Comparison of ENCODE assay signal across 11 cellular contexts in genomic region chr9:98190757-98191105, GRCh38. TPM values are rescaled to one million over a fixed set of nuclear protein-coding genes. Genes with fewer than 3 reads are reported as not detected.
DNase-seq lines count a peak whose midpoint lies in the region; ATAC-seq and TF ChIP-seq lines count a peak whose summit lies in the region.
"Had no signal": no experiment of that assay in that cellular context is flagged by ENCODE, and none has a peak within 500 bp of the region (broad histone marks: within the 10 kb centered on the region; RNA-seq: fewer than 3 reads in every experiment).

No MANE protein-coding gene starts in this region.

- H3K4me1 ChIP-seq in endodermal cell (ENCODE audit: control insufficient read depth, insufficient read depth, low read length) = peaks cover 3% of the 10 kb centered on the region
- H3K4me1 ChIP-seq in neural progenitor cell = peaks cover 6% of the 10 kb centered on the region

- H4K20me1 ChIP-seq in neural progenitor cell (ENCODE audit: low read depth) = no peaks in the 10 kb centered on the region

- H3K36me3 Mint-ChIP-seq in T-cell (peaks cover 4% of the 10 kb centered on the region), endodermal cell (ENCODE audit: low read depth) (no peaks in the 10 kb centered on the region), neural progenitor cell (no peaks in the 10 kb centered on the region)

- 91 to 95% methylated on average over 5 of the region's 5 CpGs for WGBS in endodermal cell (ENCODE audit: insufficient coverage in 1 of 2, insufficient read length in 1 of 2), 2 experiments

- H3K4me2 ChIP-seq in neural progenitor cell = no peak overlapping the region

- H3K79me2 ChIP-seq in neural progenitor cell (ENCODE audit: low read depth) = no peaks in the 10 kb centered on the region

- POLR2A ChIA-PET in T-cell (lab: Charles Lee) = no interaction called here

- H3K4me3 ChIP-seq in endodermal cell (ENCODE audit: low read length) (no peak overlapping the region), neural progenitor cell (no peak overlapping the region)
- H3K4me3 ChIP-seq: SJCRH30 had no signal

- no peak overlapping the region for H3K27ac ChIP-seq in endodermal cell (ENCODE audit: low read depth, low read length)
- H3K27ac ChIP-seq in neural progenitor cell = no peak overlapping the region
- H3K27ac ChIP-seq: 22Rv1, SJCRH30 had no signal

- H3K27ac Mint-ChIP-seq in T-cell (peak overlapping the region in 1 of 2 donors; percentile 61), endodermal cell (no peak overlapping the region), neural progenitor cell (no peak overlapping the region)

- CTCF ChIA-PET in T-cell (lab: Charles Lee) = interaction anchor here in 1 of 2 donors (0.6 to 1.0 kb wide), 2 partner anchors 65 to 389 kb away, joined by 3 read pairs; partner anchors contain the start of gene TBC1D2

- H3K9me3 Mint-ChIP-seq in T-cell (no peaks in the 10 kb centered on the region), endodermal cell (no peaks in the 10 kb centered on the region), neural progenitor cell (no peaks in the 10 kb centered on the region)

- H3K27me3 ChIP-seq in endodermal cell (ENCODE audit: control insufficient read depth, insufficient read depth, low read length, poor library complexity, severe bottlenecking) (no peaks in the 10 kb centered on the region), neural progenitor cell (peaks cover 22% of the 10 kb centered on the region)
- H3K27me3 ChIP-seq: SJCRH30 had no signal

- H3K9me3 ChIP-seq in endodermal cell (ENCODE audit: control insufficient read depth, low read length) = no peaks in the 10 kb centered on the region
- no peaks in the 10 kb centered on the region for H3K9me3 ChIP-seq in neural progenitor cell (ENCODE audit: low read depth)
- H3K9me3 ChIP-seq: SJCRH30 had no signal

- no peak overlapping the region for H3K9ac ChIP-seq in endodermal cell (ENCODE audit: extremely low read depth, low read length, poor library complexity, severe bottlenecking)
- no peak overlapping the region for H3K9ac ChIP-seq in neural progenitor cell

- H3K4me3 Mint-ChIP-seq in T-cell = peak overlapping the region; percentile 75 to 86 (median 81)
- peak overlapping the region; percentile 72 for H3K4me3 Mint-ChIP-seq in endodermal cell
- peak overlapping the region; percentile 77 for H3K4me3 Mint-ChIP-seq in neural progenitor cell

- peaks cover 21% of the 10 kb centered on the region for H3F3A ChIP-seq in neural progenitor cell (ENCODE audit: low read depth)

- DNase-seq in NCI-H82 (lab: John Stamatoyannopoulos, UW) (peak; percentile 20), NCI-H82 treated with DMSO at 0.1 percent for 48 hours (lab: John Stamatoyannopoulos, UW; ENCODE audit: unreplicated experiment) (no peak), T-cell (no peak), endodermal cell (no peak), neural progenitor cell (ENCODE audit: low spot score) (no peak), hepatic stellate cell (ENCODE audit: low spot score) (no peak), NCI-H510A (lab: John Stamatoyannopoulos, UW) (no peak), AG08395 (ENCODE audit: low spot score) (no peak)
- DNase-seq: SJCRH30; stimulated activated CD4-positive, alpha-beta T cell treated with anti-CD3 and anti-CD28 coated beads, Interleukin-2, amount 100 ng/mL, for 48 hours had no signal

- H3K27me3 Mint-ChIP-seq in T-cell (no peaks in the 10 kb centered on the region), endodermal cell (ENCODE audit: insufficient read depth) (no peaks in the 10 kb centered on the region), neural progenitor cell (ENCODE audit: insufficient read depth, low read depth) (peaks cover 24% of the 10 kb centered on the region)

- peaks cover 48 to 54% (median 53%) of the 10 kb centered on the region in 3 donors for H3K4me1 Mint-ChIP-seq in T-cell
- peaks cover 22% of the 10 kb centered on the region for H3K4me1 Mint-ChIP-seq in endodermal cell
- H3K4me1 Mint-ChIP-seq in neural progenitor cell = peaks cover 11% of the 10 kb centered on the region

- H3K36me3 ChIP-seq in endodermal cell (ENCODE audit: control insufficient read depth, insufficient read depth, low read length) = no peaks in the 10 kb centered on the region
- no peaks in the 10 kb centered on the region for H3K36me3 ChIP-seq in neural progenitor cell
- H3K36me3 ChIP-seq: SJCRH30 had no signal

- no peak for ATAC-seq in T-cell (replicated peaks in 1 of 4)

- no peak for TF ChIP-seq CTCF in endodermal cell (conservative IDR thresholded peaks at IDR 0.05)
- TF ChIP-seq CTCF in neural progenitor cell (IDR thresholded peaks at IDR 0.05) = no peak

- H2AFZ ChIP-seq in neural progenitor cell (replicated peaks) = no peak overlapping the region

RNA-seq across cellular contexts. Expression of gene CORO2A, which starts 1.7 kb away (rescaled TPM):
- total RNA-seq in T-cell (10 to 100 TPM in 4 of 5 donors, 1 to 10 TPM in 1; 9.1 to 12.4 (median 10.8) TPM), endodermal cell (10 to 100 TPM; 21.0 to 22.8 TPM), neural progenitor cell (ENCODE audit: low replicate concordance) (2.4 and 3.6 TPM in 2 replicates)
- 10.1 TPM for polyA plus RNA-seq in endodermal cell (2013, experiment 1 of 2)
- polyA plus RNA-seq in endodermal cell (2013, experiment 2 of 2) = 10.4 TPM
